8 cellular contexts compared by ENCODE assay signal in the genomic region with DNA sequence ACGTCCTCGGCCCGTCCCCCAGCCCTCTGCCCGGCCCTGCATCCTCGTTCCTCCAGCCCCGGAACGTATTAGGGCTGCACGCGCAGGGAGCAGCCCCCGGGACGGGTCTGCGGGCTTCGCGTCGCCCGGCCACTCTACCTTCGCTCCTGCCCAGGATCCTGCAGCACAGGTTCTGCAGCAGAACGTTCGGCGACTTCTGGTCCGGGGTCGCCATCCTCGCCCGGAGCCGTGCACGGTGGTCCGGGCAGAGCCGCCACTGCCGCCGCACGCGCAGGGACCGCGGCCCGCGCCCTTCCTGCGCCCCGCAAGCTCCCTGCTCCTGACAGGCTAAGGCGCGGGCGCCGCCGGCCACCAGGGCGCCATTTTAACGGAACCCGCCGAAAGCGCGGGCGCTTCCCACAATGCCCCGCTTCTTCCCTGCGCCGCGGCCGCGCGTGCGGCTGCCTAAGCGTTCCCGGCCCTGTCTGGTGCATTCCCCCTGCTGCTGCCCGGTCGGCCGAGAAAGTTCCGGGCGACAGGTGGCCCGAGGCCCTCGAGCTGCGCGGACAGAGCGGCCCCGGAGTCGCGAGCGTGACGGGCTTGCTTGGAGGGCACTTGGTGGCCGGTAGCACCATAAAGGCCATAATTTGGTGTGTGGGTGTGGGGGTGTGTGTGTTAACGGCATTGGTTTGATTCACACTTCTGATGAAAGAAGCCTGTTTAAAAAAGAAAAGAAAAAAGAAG. TPM values are rescaled to one million over a fixed set of nuclear protein-coding genes. Genes with fewer than 3 reads are reported as not detected.
DNase-seq lines count a peak whose midpoint lies in the region; ATAC-seq, FAIRE-seq and TF ChIP-seq lines count a peak whose summit lies in the region.

A gene with protein sequence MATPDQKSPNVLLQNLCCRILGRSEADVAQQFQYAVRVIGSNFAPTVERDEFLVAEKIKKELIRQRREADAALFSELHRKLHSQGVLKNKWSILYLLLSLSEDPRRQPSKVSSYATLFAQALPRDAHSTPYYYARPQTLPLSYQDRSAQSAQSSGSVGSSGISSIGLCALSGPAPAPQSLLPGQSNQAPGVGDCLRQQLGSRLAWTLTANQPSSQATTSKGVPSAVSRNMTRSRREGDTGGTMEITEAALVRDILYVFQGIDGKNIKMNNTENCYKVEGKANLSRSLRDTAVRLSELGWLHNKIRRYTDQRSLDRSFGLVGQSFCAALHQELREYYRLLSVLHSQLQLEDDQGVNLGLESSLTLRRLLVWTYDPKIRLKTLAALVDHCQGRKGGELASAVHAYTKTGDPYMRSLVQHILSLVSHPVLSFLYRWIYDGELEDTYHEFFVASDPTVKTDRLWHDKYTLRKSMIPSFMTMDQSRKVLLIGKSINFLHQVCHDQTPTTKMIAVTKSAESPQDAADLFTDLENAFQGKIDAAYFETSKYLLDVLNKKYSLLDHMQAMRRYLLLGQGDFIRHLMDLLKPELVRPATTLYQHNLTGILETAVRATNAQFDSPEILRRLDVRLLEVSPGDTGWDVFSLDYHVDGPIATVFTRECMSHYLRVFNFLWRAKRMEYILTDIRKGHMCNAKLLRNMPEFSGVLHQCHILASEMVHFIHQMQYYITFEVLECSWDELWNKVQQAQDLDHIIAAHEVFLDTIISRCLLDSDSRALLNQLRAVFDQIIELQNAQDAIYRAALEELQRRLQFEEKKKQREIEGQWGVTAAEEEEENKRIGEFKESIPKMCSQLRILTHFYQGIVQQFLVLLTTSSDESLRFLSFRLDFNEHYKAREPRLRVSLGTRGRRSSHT (minus strand): TSS at position 387 of the 723 bp plus-strand sequence. CDS start 173 bp downstream, at position 214.

- peaks cover 0 to 45% (median 12%) of the 10 kb centered on the region in 3 donors for H3K4me1 ChIP-seq in gastroesophageal sphincter

- no peak for TF ChIP-seq EP300 in gastroesophageal sphincter (IDR thresholded peaks at IDR 0.05)

- WGBS in gastroesophageal sphincter (ENCODE audit: low coverage in 1 of 2), 2 donors = 0% methylated on average over 1 to 8 of the region's 77 CpGs

- CTCF ChIA-PET in activated naive CD4-positive, alpha-beta T cell treated with anti-CD3 and anti-CD28 coated beads for 36 hours (lab: Charles Lee) = interaction anchor here (2.6 kb wide), 1 partner anchor 18 kb away, joined by 30 read pairs; no protein-coding TSS in a partner anchor

- peak; percentile 90 for ATAC-seq in gastroesophageal sphincter

- peak within 1 kb of the TSS; percentile 96 for H3K4me3 Mint-ChIP-seq in activated naive CD4-positive, alpha-beta T cell treated with anti-CD3 and anti-CD28 coated beads for 36 hours

- H3K4me1 Mint-ChIP-seq in activated naive CD4-positive, alpha-beta T cell treated with anti-CD3 and anti-CD28 coated beads for 36 hours (ENCODE audit: low read depth) = peaks cover 42% of the 10 kb centered on the region

- peak; percentile 84 for TF ChIP-seq POLR2A in H54 (IDR thresholded peaks at IDR 0.05; ENCODE audit: low read depth, low read length)
- peak; percentile 44 to 52 for TF ChIP-seq POLR2A in gastroesophageal sphincter (IDR thresholded peaks at IDR 0.05)

- DNase-seq in G401 (ENCODE audit: low spot score) = peak; percentile 81
- peak; percentile 95 for DNase-seq in H54 (ENCODE audit: insufficient read length, low spot score)
- peak; percentile 75 for DNase-seq in M059J (ENCODE audit: low read depth)
- DNase-seq in SK-N-DZ (ENCODE audit: low spot score) = peak; percentile 87
- peak; percentile 85 for DNase-seq in activated naive CD4-positive, alpha-beta T cell treated with anti-CD3 and anti-CD28 coated beads for 36 hours
- peak in 54 of 56 donors; percentile 25 to 88 (median 74) for DNase-seq in nucleus accumbens (lab: John Stamatoyannopoulos, UW)
- DNase-seq in substantia nigra (lab: John Stamatoyannopoulos, UW) = peak in 47 of 49 donors; percentile 17 to 87 (median 69)

- intact Hi-C loops in activated naive CD4-positive, alpha-beta T cell treated with anti-CD3 and anti-CD28 coated beads for 36 hours (cut with micrococcal nuclease) = loop anchor here (1.0 to 10.0 kb wide), 5 partner anchors 51 to 1873 kb away; partner anchors contain the start of gene ANKRD10

- peak in 3 of 4 experiments; percentile 39 to 49 (median 46) for TF ChIP-seq CTCF in gastroesophageal sphincter (IDR thresholded peaks at IDR 0.05)

- no peaks in the 10 kb centered on the region for H3K36me3 ChIP-seq in gastroesophageal sphincter

- H3K27me3 Mint-ChIP-seq in activated naive CD4-positive, alpha-beta T cell treated with anti-CD3 and anti-CD28 coated beads for 36 hours (ENCODE audit: low read depth) = no peaks in the 10 kb centered on the region

- peak; percentile 89 for FAIRE-seq in H54 (lab: Jason Lieb, UNC)

- H3K9me3 ChIP-seq in gastroesophageal sphincter = no peaks in the 10 kb centered on the region

- peaks cover 17% of the 10 kb centered on the region for H3K36me3 Mint-ChIP-seq in activated naive CD4-positive, alpha-beta T cell treated with anti-CD3 and anti-CD28 coated beads for 36 hours (ENCODE audit: low read depth)

- no peaks in the 10 kb centered on the region for H3K27me3 ChIP-seq in gastroesophageal sphincter

- peak within 1 kb of the TSS; percentile 95 for H3K27ac Mint-ChIP-seq in activated naive CD4-positive, alpha-beta T cell treated with anti-CD3 and anti-CD28 coated beads for 36 hours

- H3K9me3 Mint-ChIP-seq in activated naive CD4-positive, alpha-beta T cell treated with anti-CD3 and anti-CD28 coated beads for 36 hours = no peaks in the 10 kb centered on the region

- in situ Hi-C loops in G401 (cut with HindIII; ENCODE audit: low sequenced_read_pairs) = no loop called here

- H3K4me3 ChIP-seq in gastroesophageal sphincter = peak within 1 kb of the TSS; percentile 91 to 94

- H3K27ac ChIP-seq in gastroesophageal sphincter (peak within 1 kb of the TSS; percentile 93 to 98 (median 97)), substantia nigra (ENCODE audit: low read depth, low read length, poor library complexity, severe bottlenecking) (peak within 1 kb of the TSS; percentile 92)

RNA-seq across cellular contexts. Expression of the gene that starts here (rescaled TPM):
- total RNA-seq in G401 (2014; rRNA removed; shearing (Covaris generic)) = 13.8 and 20.6 TPM in 2 replicates
- 10.6 and 16.3 TPM in 2 replicates for total RNA-seq in M059J (2014; rRNA removed; shearing (Covaris generic))
- polyA plus RNA-seq in SK-N-DZ (2014; cell fraction: cytosol; rRNA removed) = 20.4 and 26.1 TPM in 2 replicates
- 33.0 and 85.3 TPM in 2 replicates for polyA plus RNA-seq in SK-N-DZ (2014; cell fraction: nucleus; rRNA removed)
- 10 to 100 TPM; 87.5 to 88.3 TPM for total RNA-seq in activated naive CD4-positive, alpha-beta T cell treated with anti-CD3 and anti-CD28 coated beads for 36 hours
- total RNA-seq in gastroesophageal sphincter = 10 to 100 TPM; 25.6 to 37.8 (median 28.9) TPM

Comparison
In these comparisons a context has a peak if more than half of its experiments do, and no peak if none do; other contexts are left out.
1. Peak in every context shown above with its lines: DNase-seq, ATAC-seq, H3K4me3 ChIP-seq and H3K27ac ChIP-seq.